ENCODE assay signal across 7 cellular contexts in genomic region chr10:5866682-5867081, GRCh38. TPM values are rescaled to one million over a fixed set of nuclear protein-coding genes. Genes with fewer than 3 reads are reported as not detected.
DNase-seq lines count a peak whose midpoint lies in the region; ATAC-seq, FAIRE-seq and TF ChIP-seq lines count a peak whose summit lies in the region.
"Not testable (repeated sequence)": the region's sequence is repeated elsewhere in the genome, so short reads cannot be mapped to it uniquely, and the experiment has no call there.

No MANE protein-coding gene starts in this region.

- H3K4me1 Mint-ChIP-seq in IgD-negative memory B cell (peaks cover 22 to 24% (median 24%) of the 10 kb centered on the region in 3 donors), endothelial cell (ENCODE audit: unreplicated experiment) (peaks cover 16% of the 10 kb centered on the region)
- not testable (repeated sequence) for H3K4me1 Mint-ChIP-seq in T-helper 17 cell

- POLR2A ChIA-PET in GM12878 (lab: Charles Lee) = interaction anchor here (1.4 kb wide), 1 partner anchor 23 kb away, joined by 4 read pairs; no protein-coding TSS in a partner anchor

- in situ Hi-C loops in GM12878 (cut with MboI) = not testable (repeated sequence)

- not testable (repeated sequence) for H3K4me3 ChIP-seq in BLaER1 treated with 17β-estradiol and CSF1 and Interleukin-3, amounts not matched to agents 10 nM and 100 nM; GM12878
- peak overlapping the region in 1 of 2 experiments; percentile 10 for H3K4me3 ChIP-seq in neutrophil (ENCODE audit: low read depth in 1 of 2, low read length in 1 of 2)

- H3K79me2 ChIP-seq in GM12878 (ENCODE audit: control insufficient read depth, insufficient read depth, low read length) = not testable (repeated sequence)

- DNase-seq in NOMO-1 treated with DMSO at 0.1 percent for 48 hours (lab: John Stamatoyannopoulos, UW; ENCODE audit: unreplicated experiment) = peak; percentile 15
- DNase-seq in T-helper 17 cell; GM12878 (ENCODE audit: low read depth, low spot score); endothelial cell (ENCODE audit: low spot score): not testable (repeated sequence)

- not testable (repeated sequence) for H3K9me3 Mint-ChIP-seq in IgD-negative memory B cell; endothelial cell (ENCODE audit: unreplicated experiment)

- intact Hi-C loops in GM12878 (cut with micrococcal nuclease; ENCODE audit: unreplicated experiment) = loop anchor here (10.0 kb wide), 1 partner anchor 422 kb away; no protein-coding TSS in a partner anchor

- H3K4me1 ChIP-seq in BLaER1 treated with 17β-estradiol and CSF1 and Interleukin-3, amounts not matched to agents 10 nM and 100 nM = peaks cover 20 to 28% (median 22%) of the 10 kb centered on the region in 10 experiments; a peak in 19 of 20 replicates
- H3K4me1 ChIP-seq in GM12878 (ENCODE audit: control insufficient read depth, insufficient read depth, low read length) (peaks cover 15% of the 10 kb centered on the region), neutrophil (ENCODE audit: control insufficient read depth in 1 of 2, insufficient read depth in 1 of 2, low read depth in 1 of 2, low read length in 1 of 2) (peaks cover 11 to 13% of the 10 kb centered on the region in 2 experiments)

- BruUV-seq in GM12878 (replicated peaks; lab: Mats Ljungman, UMichigan) = not testable (repeated sequence)

- not testable (repeated sequence) for TF ChIP-seq CTCF in GM12878 (IDR thresholded peaks at IDR 0.05 in 2 of 3, conservative IDR thresholded peaks at IDR 0.05 in 1 of 3; ENCODE audit: control insufficient read depth in 2 of 3, extremely low read depth in 1 of 3, insufficient read depth in 1 of 3, low read depth in 3 of 3, low read length in 3 of 3); endothelial cell (IDR thresholded peaks at IDR 0.05; ENCODE audit: unreplicated experiment); neutrophil (IDR thresholded peaks at IDR 0.05)

- SMC1A ChIA-PET in GM12878 (lab: Charles Lee; ENCODE audit: uncharacterized antibody, unreplicated experiment) = not testable (repeated sequence)

- CTCF ChIA-PET in GM12878 (lab: Yijun Ruan, JAX) = not testable (repeated sequence)

- H3K27me3 ChIP-seq in BLaER1 treated with 17β-estradiol and CSF1 and Interleukin-3, amounts not matched to agents 10 nM and 100 nM; GM12878 (replicated peaks in 1 of 2; ENCODE audit: control insufficient read depth in 2 of 2, insufficient read depth in 2 of 2, low read length in 1 of 2); neutrophil: not testable (repeated sequence)

- H4K20me1 ChIP-seq in BLaER1 treated with 17β-estradiol and CSF1 and Interleukin-3, amounts not matched to agents 10 nM and 100 nM; GM12878 (ENCODE audit: control insufficient read depth, insufficient read depth): not testable (repeated sequence)

- peak overlapping the region in 8 of 11 experiments; percentile 11 to 46 (median 24); a peak in 7 of 22 replicates for H3K9ac ChIP-seq in BLaER1 treated with 17β-estradiol and CSF1 and Interleukin-3, amounts not matched to agents 10 nM and 100 nM
- H3K9ac ChIP-seq in GM12878 (ENCODE audit: control insufficient read depth, insufficient read depth, low read length) = not testable (repeated sequence)

- H3K9me3 ChIP-seq in BLaER1 treated with 17β-estradiol and CSF1 and Interleukin-3, amounts not matched to agents 10 nM and 100 nM (replicated peaks in 1 of 11) = peaks cover 23 to 46% (median 34%) of the 10 kb centered on the region in 11 experiments
- H3K9me3 ChIP-seq in T-helper 17 cell (ENCODE audit: control insufficient read depth, low read length, poor library complexity, severe bottlenecking); GM12878 (replicated peaks; ENCODE audit: control insufficient read depth, insufficient read depth, low read length); neutrophil: not testable (repeated sequence)

- not testable (repeated sequence) for TF ChIP-seq EP300 in GM12878 (IDR thresholded peaks at IDR 0.05; ENCODE audit: borderline replicate concordance in 1 of 2, control insufficient read depth in 1 of 2, low read depth in 2 of 2, low read length in 2 of 2)

- not testable (repeated sequence) for H2AFZ ChIP-seq in GM12878 (ENCODE audit: control insufficient read depth, low read depth, low read length)

- H3K36me3 Mint-ChIP-seq in IgD-negative memory B cell = not testable (repeated sequence)
- H3K36me3 Mint-ChIP-seq in T-helper 17 cell (ENCODE audit: low read depth) (peaks cover 14% of the 10 kb centered on the region), endothelial cell (ENCODE audit: low read depth, unreplicated experiment) (peaks cover 18% of the 10 kb centered on the region)

- FAIRE-seq in GM12878 (lab: Jason Lieb, UNC) = not testable (repeated sequence)

- TF ChIP-seq POLR2A in GM12878 (IDR thresholded peaks at IDR 0.05; ENCODE audit: low read depth, low read length) = not testable (repeated sequence)

- H3K27ac Mint-ChIP-seq in IgD-negative memory B cell (peak overlapping the region in 1 of 3 donors; percentile 9), endothelial cell (ENCODE audit: unreplicated experiment) (peak overlapping the region; percentile 15)
- not testable (repeated sequence) for H3K27ac Mint-ChIP-seq in T-helper 17 cell

- peak overlapping the region in 8 of 11 experiments; percentile 1 to 56 (median 28); a peak in 7 of 22 replicates for H3K27ac ChIP-seq in BLaER1 treated with 17β-estradiol and CSF1 and Interleukin-3, amounts not matched to agents 10 nM and 100 nM
- not testable (repeated sequence) for H3K27ac ChIP-seq in GM12878 (ENCODE audit: control insufficient read depth, insufficient read depth)
- H3K27ac ChIP-seq in neutrophil = peak overlapping the region; percentile 29

- not testable (repeated sequence) for TF ChIP-seq RAD21 in GM12878 (IDR thresholded peaks at IDR 0.05; ENCODE audit: insufficient read depth, low read depth, low read length)

- peak overlapping the region; percentile 50 to 75 (median 60) for H3K4me2 ChIP-seq in BLaER1 treated with 17β-estradiol and CSF1 and Interleukin-3, amounts not matched to agents 10 nM and 100 nM
- not testable (repeated sequence) for H3K4me2 ChIP-seq in GM12878 (ENCODE audit: control insufficient read depth, insufficient read depth)

- H3K4me3 Mint-ChIP-seq in IgD-negative memory B cell (peak overlapping the region in 3 of 4 donors; percentile 35 to 87 (median 50)), T-helper 17 cell (peak overlapping the region; percentile 47)
- not testable (repeated sequence) for H3K4me3 Mint-ChIP-seq in endothelial cell (ENCODE audit: unreplicated experiment)

- not testable (repeated sequence) for ATAC-seq in T-helper 17 cell, GM12878

- H3K36me3 ChIP-seq in BLaER1 treated with 17β-estradiol and CSF1 and Interleukin-3, amounts not matched to agents 10 nM and 100 nM = peaks cover 0 to 46% (median 28%) of the 10 kb centered on the region in 11 experiments; a peak in 11 of 22 replicates
- H3K36me3 ChIP-seq in GM12878 (ENCODE audit: control insufficient read depth in 2 of 2, insufficient read depth in 2 of 2, low read length in 1 of 2); neutrophil: not testable (repeated sequence)

- RAD21 ChIA-PET in GM12878 (lab: Charles Lee; ENCODE audit: unreplicated experiment) = not testable (repeated sequence)

- 47% methylated on average over 2 of the region's 2 CpGs for WGBS in GM12878 (ENCODE audit: insufficient coverage, insufficient replicate concordance, low lambda C conversion rate, missing lambda C conversion rate)

- H3K27me3 Mint-ChIP-seq in IgD-negative memory B cell; T-helper 17 cell; endothelial cell (ENCODE audit: unreplicated experiment): not testable (repeated sequence)

RNA-seq across cellular contexts. Expression of gene ANKRD16, which starts 23.0 kb away (rescaled TPM):
- polyA plus RNA-seq in IgD-negative memory B cell = 5.2 TPM
- total RNA-seq in T-helper 17 cell = 1 to 10 TPM; 3.2 to 4.0 TPM
- 37.5 and 42.1 TPM in 2 replicates for total RNA-seq in GM12878 (2013; cell fraction: nucleolus; rRNA removed)
- total RNA-seq in GM12878 (2014; rRNA removed) = 10.5 and 11.2 TPM in 2 replicates
- 3.5 and 4.6 TPM in 2 replicates for total RNA-seq in GM12878 (2014; rRNA removed; fragmentation: Illumina TruSeq; extraction: Trizol)
- 9.0 and 9.5 TPM in 2 replicates for total RNA-seq in GM12878 (2021)
- 3.3 TPM for polyA plus RNA-seq in GM12878 (2011; ENCODE audit: low read depth)
- 8.7 and 13.6 TPM in 2 replicates for polyA plus RNA-seq in GM12878 (2011; rRNA removed)
- 10.6 and 15.0 TPM in 2 replicates for polyA plus RNA-seq in GM12878 (2011; cell fraction: cytosol; rRNA removed)
- 27.7 and 29.6 TPM in 2 replicates for polyA plus RNA-seq in GM12878 (2011; cell fraction: nucleus; rRNA removed)
- 5.7 and 6.1 TPM in 2 replicates for polyA plus RNA-seq in GM12878 (2012)
- 4.3 and 5.2 TPM in 2 replicates for polyA plus RNA-seq in GM12878 (2014; fragmentation: Illumina TruSeq; extraction: Trizol)
- polyA plus RNA-seq in GM12878 (2014; fragmentation: Nextera tagmentation; extraction: Ambion mirVana) = 1 to 10 TPM; 1.4 to 2.9 TPM
- 7.9 and 9.3 TPM in 2 replicates for polyA plus RNA-seq in GM12878 (2014; rRNA removed)
- 1 to 10 TPM in 1 of 2 experiments, under 1 TPM in 1; 0.57 to 4.2 TPM for polyA plus RNA-seq in GM12878 (2016; fragmentation: Nextera tagmentation; extraction: Ambion mirVana)
- 24.7 and 29.2 TPM in 2 replicates for polyA minus RNA-seq in GM12878 (2011; rRNA and poly(A)+ RNA removed)
- polyA minus RNA-seq in GM12878 (2011; cell fraction: cytosol; rRNA and poly(A)+ RNA removed) = 4.0 and 6.1 TPM in 2 replicates
- 13.4 and 22.9 TPM in 2 replicates for polyA minus RNA-seq in GM12878 (2011; cell fraction: nucleus; rRNA and poly(A)+ RNA removed)
- total RNA-seq in endothelial cell (ENCODE audit: unreplicated experiment) = 6.6 TPM

RNA-seq across cellular contexts. Expression of gene FBH1, which starts 23.4 kb away (rescaled TPM):
- polyA plus RNA-seq in IgD-negative memory B cell (85.4 TPM), GM12878 (2011; rRNA removed) (40.6 and 49.2 TPM in 2 replicates), GM12878 (2014; fragmentation: Illumina TruSeq; extraction: Trizol) (34.4 and 37.9 TPM in 2 replicates), GM12878 (2014; fragmentation: Nextera tagmentation; extraction: Ambion mirVana) (10 to 100 TPM in 1 of 2 experiments, 1 to 10 TPM in 1; 6.1 to 19.0 TPM), GM12878 (2014; rRNA removed) (42.0 and 44.4 TPM in 2 replicates), GM12878 (2016; fragmentation: Nextera tagmentation; extraction: Ambion mirVana) (10 to 100 TPM; 67.4 to 67.6 TPM)
- total RNA-seq in T-helper 17 cell (10 to 100 TPM; 51.6 to 69.0 TPM), GM12878 (2014; rRNA removed) (45.1 and 51.9 TPM in 2 replicates), GM12878 (2014; rRNA removed; fragmentation: Illumina TruSeq; extraction: Trizol) (54.6 and 60.9 TPM in 2 replicates), GM12878 (2021) (58.7 and 66.8 TPM in 2 replicates), endothelial cell (ENCODE audit: unreplicated experiment) (95.2 TPM)
- total RNA-seq in GM12878 (2013; cell fraction: nucleolus; rRNA removed) = 158 and 181 TPM in 2 replicates
- 33.1 TPM for polyA plus RNA-seq in GM12878 (2011; ENCODE audit: low read depth)
- polyA plus RNA-seq in GM12878 (2011; cell fraction: cytosol; rRNA removed) = 47.8 and 53.8 TPM in 2 replicates
- 93.4 and 100.0 TPM in 2 replicates for polyA plus RNA-seq in GM12878 (2011; cell fraction: nucleus; rRNA removed)
- 39.6 and 40.3 TPM in 2 replicates for polyA plus RNA-seq in GM12878 (2012)
- 110 and 113 TPM in 2 replicates for polyA minus RNA-seq in GM12878 (2011; rRNA and poly(A)+ RNA removed)
- polyA minus RNA-seq in GM12878 (2011; cell fraction: cytosol; rRNA and poly(A)+ RNA removed) = 22.3 and 33.1 TPM in 2 replicates
- 38.8 and 57.9 TPM in 2 replicates for polyA minus RNA-seq in GM12878 (2011; cell fraction: nucleus; rRNA and poly(A)+ RNA removed)

RNA-seq across cellular contexts. Expression of gene GDI2, which starts 53.4 kb away (rescaled TPM):
- polyA plus RNA-seq in IgD-negative memory B cell (248 TPM), GM12878 (2011; rRNA removed) (278 and 498 TPM in 2 replicates), GM12878 (2014; fragmentation: Illumina TruSeq; extraction: Trizol) (334 and 406 TPM in 2 replicates), GM12878 (2014; fragmentation: Nextera tagmentation; extraction: Ambion mirVana) (100 to 1,000 TPM; 264 to 334 TPM), GM12878 (2014; rRNA removed) (233 and 268 TPM in 2 replicates), GM12878 (2016; fragmentation: Nextera tagmentation; extraction: Ambion mirVana) (100 to 1,000 TPM; 264 to 275 TPM)
- total RNA-seq in T-helper 17 cell (100 to 1,000 TPM in 1 of 2 donors, 10 to 100 TPM in 1; 95.5 to 109 TPM), GM12878 (2014; rRNA removed) (376 and 409 TPM in 2 replicates), GM12878 (2014; rRNA removed; fragmentation: Illumina TruSeq; extraction: Trizol) (384 and 395 TPM in 2 replicates), GM12878 (2021) (261 and 262 TPM in 2 replicates), endothelial cell (ENCODE audit: unreplicated experiment) (320 TPM)
- 115 and 118 TPM in 2 replicates for total RNA-seq in GM12878 (2013; cell fraction: nucleolus; rRNA removed)
- 170 TPM for polyA plus RNA-seq in GM12878 (2011; ENCODE audit: low read depth)
- 192 and 220 TPM in 2 replicates for polyA plus RNA-seq in GM12878 (2011; cell fraction: cytosol; rRNA removed)
- 89.3 and 133 TPM in 2 replicates for polyA plus RNA-seq in GM12878 (2011; cell fraction: nucleus; rRNA removed)
- 197 and 223 TPM in 2 replicates for polyA plus RNA-seq in GM12878 (2012)
- 242 and 246 TPM in 2 replicates for polyA minus RNA-seq in GM12878 (2011; rRNA and poly(A)+ RNA removed)
- 185 and 211 TPM in 2 replicates for polyA minus RNA-seq in GM12878 (2011; cell fraction: cytosol; rRNA and poly(A)+ RNA removed)
- 48.5 and 83.2 TPM in 2 replicates for polyA minus RNA-seq in GM12878 (2011; cell fraction: nucleus; rRNA and poly(A)+ RNA removed)
